Comparison of ENCODE assay signal across 8 cellular contexts in genomic region chr10:102714621-102715455, GRCh38. TPM values are rescaled to one million over a fixed set of nuclear protein-coding genes. Genes with fewer than 3 reads are reported as not detected.
A peak's percentile ranks its signal among the peaks of the same experiment; 100 is the strongest.
DNase-seq lines count a peak whose midpoint lies in the region; ATAC-seq and TF ChIP-seq lines count a peak whose summit lies in the region.

Gene SFXN2, plus strand, starts transcription at chr10:102714636. Its CDS starts 12,001 bp downstream, at chr10:102726637.

- DNase-seq in activated CD4-positive, CD25-positive, alpha-beta regulatory T cell (lab: John Stamatoyannopoulos, UW): peak; percentile 13 to 48 (median 18)
- no peak for DNase-seq in activated CD4-positive, CD25-positive, alpha-beta regulatory T cell treated with anti-CD3 and anti-CD28 coated beads, Interleukin-2, amount 50 U/mL, for 72 hours
- peak; percentile 32 for DNase-seq in SK-N-DZ (ENCODE audit: low spot score)
- DNase-seq in astrocyte of the cerebellum (ENCODE audit: low read depth): no peak
- DNase-seq in right lobe of liver: peak in 2 of 3 donors; percentile 69 to 79
- DNase-seq in stimulated activated CD8-positive, alpha-beta memory T cell treated with anti-CD3 and anti-CD28 coated beads, Interleukin-15, amount 100 ng/mL, for 24 hours (ENCODE audit: low read depth): peak; percentile 29
- no peak for DNase-seq in superior temporal gyrus (ENCODE audit: extremely low spot score)

- H3K4me3 ChIP-seq in astrocyte of the cerebellum (ENCODE audit: low read depth, low read length) (peak within 1 kb of the TSS; percentile 93), right lobe of liver (peak within 1 kb of the TSS; percentile 84 to 98 (median 91))

- WGBS in right lobe of liver (ENCODE audit: insufficient coverage, low coverage, low lambda C conversion rate, missing lambda C conversion rate): 5% methylated on average over 17 of the region's 46 CpGs

- ATAC-seq in HG02943 (IDR thresholded peaks at IDR 0.05; ENCODE audit: low read depth, unreplicated experiment) (peak; percentile 21), right lobe of liver (peak; percentile 26 to 46 (median 42))

- no peak for TF ChIP-seq CTCF in astrocyte of the cerebellum (IDR thresholded peaks at IDR 0.05; ENCODE audit: low read depth, low read length, missing control alignments)
- peak in 2 of 4 donors; percentile 12 to 35 for TF ChIP-seq CTCF in right lobe of liver (IDR thresholded peaks at IDR 0.05)

- H3K27me3 ChIP-seq in right lobe of liver: no peaks in the 10 kb centered on the region

- peaks cover 0 to 35% (median 5%) of the 10 kb centered on the region in 4 donors for H3K4me1 ChIP-seq in right lobe of liver

- in situ Hi-C loops in astrocyte of the cerebellum (cut with HindIII; ENCODE audit: low sequenced_read_pairs): loop anchor here (5.0 kb wide), 1 partner anchor 38 kb away; no protein-coding TSS in a partner anchor

- intact Hi-C loops in right lobe of liver (cut with DNase I): no loop called here

- peak; percentile 56 for TF ChIP-seq POLR2A in right lobe of liver (IDR thresholded peaks at IDR 0.05)

- H3K36me3 ChIP-seq in right lobe of liver: no peaks in the 10 kb centered on the region

- H3K27ac ChIP-seq in right lobe of liver: peak within 1 kb of the TSS; percentile 61 to 73 (median 67)

- no peaks in the 10 kb centered on the region for H3K9me3 ChIP-seq in right lobe of liver

RNA-seq across cellular contexts. Expression of gene SFXN2, which starts in this region (rescaled TPM):
- 8.4 and 16.6 TPM in 2 replicates for polyA plus RNA-seq in SK-N-DZ (2014; cell fraction: cytosol; rRNA removed)
- 27.1 and 37.8 TPM in 2 replicates for polyA plus RNA-seq in SK-N-DZ (2014; cell fraction: nucleus; rRNA removed)
- 10 to 100 TPM in 4 of 6 experiments, 1 to 10 TPM in 2; 7.1 to 29.7 (median 16.5) TPM for total RNA-seq in right lobe of liver

Comparison
In these comparisons a context has a peak if more than half of its experiments do, and no peak if none do; other contexts are left out.
1. DNase-seq: peak in activated CD4-positive, CD25-positive, alpha-beta regulatory T cell (4 of 4), SK-N-DZ (single experiment), right lobe of liver (2 of 3) and stimulated activated CD8-positive, alpha-beta memory T cell treated with anti-CD3 and anti-CD28 coated beads, Interleukin-15, amount 100 ng/mL, for 24 hours (single experiment); none in activated CD4-positive, CD25-positive, alpha-beta regulatory T cell treated with anti-CD3 and anti-CD28 coated beads, Interleukin-2, amount 50 U/mL, for 72 hours (single experiment), astrocyte of the cerebellum (single experiment) and superior temporal gyrus (single experiment).